In genomic region chr20:21101453-21102251, GRCh38 we compare ENCODE assay signal across 8 cellular contexts. TPM values are rescaled to one million over a fixed set of nuclear protein-coding genes. Genes with fewer than 3 reads are reported as not detected.
A peak's percentile ranks its signal among the peaks of the same experiment; 100 is the strongest.
DNase-seq lines count a peak whose midpoint lies in the region; ATAC-seq and TF ChIP-seq lines count a peak whose summit lies in the region.

No MANE protein-coding gene starts in this region.

- peak overlapping the region; percentile 78 for H3K4me3 Mint-ChIP-seq in activated naive CD4-positive, alpha-beta T cell treated with anti-CD3 and anti-CD28 coated beads for 36 hours

- intact Hi-C loops in activated naive CD4-positive, alpha-beta T cell treated with anti-CD3 and anti-CD28 coated beads for 36 hours (cut with micrococcal nuclease), result loop anchor here (2.0 to 5.0 kb wide), 3 partner anchors 239 to 739 kb away; no protein-coding TSS in a partner anchor

- peaks cover 22% of the 10 kb centered on the region for H3K27me3 ChIP-seq in BE2C

- peaks cover 79% of the 10 kb centered on the region for H3K27me3 Mint-ChIP-seq in activated naive CD4-positive, alpha-beta T cell treated with anti-CD3 and anti-CD28 coated beads for 36 hours (ENCODE audit: low read depth)

- H3K36me3 Mint-ChIP-seq in activated naive CD4-positive, alpha-beta T cell treated with anti-CD3 and anti-CD28 coated beads for 36 hours (ENCODE audit: low read depth), result no peaks in the 10 kb centered on the region

- DNase-seq in BE2C (peak; percentile 39), iPS-NIHi7 (ENCODE audit: extremely low spot score) (peak; percentile 53), NAMALWA (ENCODE audit: low spot score) (no peak), putamen (ENCODE audit: low spot score) (no peak)
- DNase-seq in activated naive CD4-positive, alpha-beta T cell treated with anti-CD3 and anti-CD28 coated beads for 36 hours, result no peak
- peak; percentile 17 for DNase-seq in stimulated activated naive CD8-positive, alpha-beta T cell treated with anti-CD3 and anti-CD28 coated beads, Interleukin-15, Interleukin-2, amounts not matched to agents 100 U/mL and 50 U/mL, for 24 hours
- no peak for DNase-seq in effector CD4-positive, alpha-beta T cell

- peaks cover 2% of the 10 kb centered on the region; the same call in 1 of the 2 replicates for H3K4me1 ChIP-seq in BE2C

- no peak overlapping the region for H3K27ac Mint-ChIP-seq in activated naive CD4-positive, alpha-beta T cell treated with anti-CD3 and anti-CD28 coated beads for 36 hours

- H3K9me3 ChIP-seq in BE2C, result no peaks in the 10 kb centered on the region

- H3K9me3 Mint-ChIP-seq in activated naive CD4-positive, alpha-beta T cell treated with anti-CD3 and anti-CD28 coated beads for 36 hours, result no peaks in the 10 kb centered on the region

- no peak for TF ChIP-seq CTCF in BE2C (IDR thresholded peaks at IDR 0.05; ENCODE audit: low read depth, low read length)

- CTCF ChIA-PET in activated naive CD4-positive, alpha-beta T cell treated with anti-CD3 and anti-CD28 coated beads for 36 hours (lab: Charles Lee), result interaction anchor here (0.6 to 1.7 kb wide), 5 partner anchors 24 to 416 kb away, joined by 3 to 6 read pairs (median 4); partner anchors contain the start of gene KIZ

- ATAC-seq in stimulated activated naive CD8-positive, alpha-beta T cell treated with anti-CD3 and anti-CD28 coated beads, Interleukin-15, Interleukin-2, amounts not matched to agents 100 U/mL and 50 U/mL, for 24 hours, result no peak

- H3K4me1 Mint-ChIP-seq in activated naive CD4-positive, alpha-beta T cell treated with anti-CD3 and anti-CD28 coated beads for 36 hours (ENCODE audit: low read depth), result peaks cover 34% of the 10 kb centered on the region

- TF ChIP-seq EP300 in Ishikawa (IDR thresholded peaks at IDR 0.05; ENCODE audit: borderline replicate concordance), result no peak

- peak overlapping the region; percentile 71 for H3K4me3 ChIP-seq in BE2C (ENCODE audit: low read depth, low read length)

- H3K36me3 ChIP-seq in BE2C, result no peaks in the 10 kb centered on the region

- TF ChIP-seq RAD21 in Ishikawa (IDR thresholded peaks at IDR 0.05; ENCODE audit: low read depth), result no peak

TF ChIP-seq in Ishikawa, 13 proteins besides CTCF, POLR2A, EP300 and RAD21:
- TF ChIP-seq TEAD4 (IDR thresholded peaks at IDR 0.05) (no peak), MAX (IDR thresholded peaks at IDR 0.05) (0 out of 2 replicates have a peak, but pooled peaks have one; percentile 1), CREB1 (IDR thresholded peaks at IDR 0.05; ENCODE audit: low read depth) (no peak)

RNA-seq across cellular contexts. Expression of gene LINC00237, which starts 4.5 kb away (rescaled TPM):
- polyA plus RNA-seq in BE2C (2012; ENCODE audit: insufficient read depth, insufficient read length, low read depth), result 3.3 TPM
- not detected for total RNA-seq in activated naive CD4-positive, alpha-beta T cell treated with anti-CD3 and anti-CD28 coated beads for 36 hours

RNA-seq across cellular contexts. Expression of gene KIZ, which starts 24.2 kb away (rescaled TPM):
- polyA plus RNA-seq in BE2C (2012; ENCODE audit: insufficient read depth, insufficient read length, low read depth), result 15.3 TPM
- 10 to 100 TPM; 11.3 to 13.0 TPM for total RNA-seq in activated naive CD4-positive, alpha-beta T cell treated with anti-CD3 and anti-CD28 coated beads for 36 hours

Comparison
In these comparisons a context has a peak if more than half of its experiments do, and no peak if none do; other contexts are left out.
1. DNase-seq: peak in BE2C (single experiment), iPS-NIHi7 (single experiment) and stimulated activated naive CD8-positive, alpha-beta T cell treated with anti-CD3 and anti-CD28 coated beads, Interleukin-15, Interleukin-2, amounts not matched to agents 100 U/mL and 50 U/mL, for 24 hours (single experiment); none in activated naive CD4-positive, alpha-beta T cell treated with anti-CD3 and anti-CD28 coated beads for 36 hours (single experiment), effector CD4-positive, alpha-beta T cell (single experiment), NAMALWA (single experiment) and putamen (single experiment).